ENCODE assay signal across 25 cellular contexts in the genomic region with DNA sequence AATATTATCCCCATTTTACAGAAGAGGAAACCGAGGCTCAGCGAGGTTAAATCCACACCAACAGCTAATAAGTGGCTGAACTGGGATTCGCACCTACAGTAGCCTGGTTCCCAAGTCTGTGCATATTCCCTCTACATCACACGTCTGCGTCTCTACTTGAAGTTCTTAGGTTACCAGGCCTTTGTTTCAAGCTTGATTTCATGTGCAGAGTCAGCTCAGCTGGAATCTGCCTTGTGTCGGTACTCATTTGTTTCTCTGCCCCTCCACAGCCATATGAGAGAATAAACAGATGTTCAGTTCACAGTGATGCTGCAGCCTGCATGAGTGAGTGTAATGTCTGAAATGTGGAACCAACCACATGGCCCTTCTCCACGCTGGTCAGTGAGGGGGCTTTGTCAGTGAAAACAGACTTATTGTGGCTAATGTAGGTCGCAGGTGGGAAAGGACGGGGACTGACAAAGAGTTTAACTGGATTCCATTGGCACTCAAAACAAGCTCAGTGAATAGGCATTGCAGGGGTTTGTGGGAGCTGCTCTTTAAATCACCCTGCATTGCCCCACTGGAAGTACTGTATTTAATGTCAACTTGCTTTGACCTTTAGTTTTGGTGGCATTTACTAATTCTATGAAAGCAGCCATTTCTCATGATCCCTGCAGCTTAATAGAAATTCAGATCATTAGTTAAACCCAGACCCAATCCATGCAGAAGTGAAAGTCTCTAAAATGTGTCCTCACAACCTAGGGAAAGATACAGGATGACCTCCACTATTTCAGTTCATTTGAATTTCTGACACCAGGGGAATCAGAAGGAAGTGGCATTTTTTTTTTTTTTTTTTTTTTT.
DNase-seq lines count a peak whose midpoint lies in the region; ATAC-seq and TF ChIP-seq lines count a peak whose summit lies in the region.
"Had no signal": no experiment of that assay in that cellular context is flagged by ENCODE, and none has a peak within 500 bp of the region (broad histone marks: within the 10 kb centered on the region; RNA-seq: fewer than 3 reads in every experiment).

No MANE protein-coding gene starts in this region.

- no peaks in the 10 kb centered on the region for H3K27me3 Mint-ChIP-seq in activated CD4-positive, alpha-beta T cell treated with anti-CD3 and anti-CD28 coated beads, Interleukin-2, amount 10 ng/mL, durations not matched to agents 7 days and 5 days
- H3K27me3 Mint-ChIP-seq: T-helper 17 cell had no signal

- no peaks in the 10 kb centered on the region for H3K9me3 Mint-ChIP-seq in activated CD4-positive, alpha-beta T cell treated with anti-CD3 and anti-CD28 coated beads, Interleukin-2, amount 10 ng/mL, durations not matched to agents 7 days and 5 days
- H3K9me3 Mint-ChIP-seq: stimulated activated naive CD8-positive, alpha-beta T cell treated with anti-CD3 and anti-CD28 coated beads, Interleukin-15, Interleukin-2, amounts not matched to agents 100 ng/mL and 50 ng/mL, for 24 hours had no signal

- no peaks in the 10 kb centered on the region for H3K36me3 Mint-ChIP-seq in activated CD4-positive, alpha-beta T cell treated with anti-CD3 and anti-CD28 coated beads, Interleukin-2, amount 10 ng/mL, durations not matched to agents 7 days and 5 days (ENCODE audit: low read depth)
- H3K36me3 Mint-ChIP-seq: activated naive CD8-positive, alpha-beta T cell; natural killer cell had no signal

- POLR2A ChIA-PET in activated CD4-positive, alpha-beta T cell treated with anti-CD3 and anti-CD28 coated beads, Interleukin-2, amount 10 ng/mL, durations not matched to agents 7 days and 5 days (lab: Charles Lee): no interaction called here

- no peak overlapping the region for H3K4me3 ChIP-seq in GM12865 (ENCODE audit: low read depth, low read length)
- H3K4me3 ChIP-seq: lower lobe of right lung, thyroid gland had no signal

- H3K4me3 Mint-ChIP-seq in activated CD4-positive, alpha-beta T cell treated with anti-CD3 and anti-CD28 coated beads, Interleukin-2, amount 10 ng/mL, durations not matched to agents 7 days and 5 days: no peak overlapping the region
- H3K4me3 Mint-ChIP-seq: activated CD8-positive, alpha-beta T cell treated with anti-CD3 and anti-CD28 coated beads, Interleukin-2, amount 10 ng/mL, durations not matched to agents 7 days and 5 days; activated naive CD8-positive, alpha-beta T cell; natural killer cell; stimulated activated naive CD8-positive, alpha-beta T cell treated with anti-CD3 and anti-CD28 coated beads, Interleukin-15, Interleukin-2, amounts not matched to agents 100 ng/mL and 50 ng/mL, for 24 hours; T-helper 17 cell had no signal

- CTCF ChIA-PET in activated CD4-positive, alpha-beta T cell treated with anti-CD3 and anti-CD28 coated beads, Interleukin-2, amount 10 ng/mL, durations not matched to agents 7 days and 5 days (lab: Charles Lee): interaction anchor here (0.7 kb wide), 1 partner anchor 118 kb away, joined by 4 read pairs; no protein-coding TSS in a partner anchor

- TF ChIP-seq CTCF in GM12865 (IDR thresholded peaks at IDR 0.05; ENCODE audit: insufficient read depth, low read depth, low read length, missing control alignments): no peak

- no peaks in the 10 kb centered on the region for H3K4me1 Mint-ChIP-seq in activated CD4-positive, alpha-beta T cell treated with anti-CD3 and anti-CD28 coated beads, Interleukin-2, amount 10 ng/mL, durations not matched to agents 7 days and 5 days
- H3K4me1 Mint-ChIP-seq: natural killer cell, T-helper 17 cell had no signal

- ATAC-seq in GM21786 (IDR thresholded peaks at IDR 0.05; ENCODE audit: unreplicated experiment) (peak; percentile 45), GM21528 (IDR thresholded peaks at IDR 0.05; ENCODE audit: low FRiP score, unreplicated experiment) (no peak), GM18870 (IDR thresholded peaks at IDR 0.05; ENCODE audit: unreplicated experiment) (no peak), GM18519 (IDR thresholded peaks at IDR 0.05; ENCODE audit: low FRiP score, unreplicated experiment) (no peak)
- ATAC-seq: activated CD8-positive, alpha-beta T cell treated with anti-CD3 and anti-CD28 coated beads, Interleukin-2, amount 10 ng/mL, durations not matched to agents 7 days and 5 days; lower lobe of right lung; natural killer cell; T-helper 17 cell had no signal

- peak; percentile 19 for DNase-seq in GM12865 (ENCODE audit: low read depth)
- peak; percentile 72 for DNase-seq in NCI-H2171 treated with DMSO at 0.1 percent for 48 hours (lab: John Stamatoyannopoulos, UW)
- DNase-seq in left kidney (ENCODE audit: low read depth, low spot score): peak; percentile 49
- no peak for DNase-seq in activated CD4-positive, alpha-beta T cell treated with anti-CD3 and anti-CD28 coated beads, Interleukin-2, amount 10 ng/mL, durations not matched to agents 7 days and 5 days
- DNase-seq: activated CD8-positive, alpha-beta T cell treated with anti-CD3 and anti-CD28 coated beads, Interleukin-2, amount 10 ng/mL, durations not matched to agents 7 days and 5 days; activated effector memory CD4-positive, alpha-beta T cell treated with Interleukin-2 at 50 U/mL for 16 hours; activated T-cell treated with anti-CD3 and anti-CD28 coated beads for 4 hours; anterior cingulate cortex; effector CD4-positive, alpha-beta T cell; HCEC 1CT; kidney; lower lobe of right lung; natural killer cell; NCI-H1048; NCI-H187; NCI-H345; NCI-H82; T-helper 17 cell; thyroid gland had no signal

- H3K27ac Mint-ChIP-seq in activated CD4-positive, alpha-beta T cell treated with anti-CD3 and anti-CD28 coated beads, Interleukin-2, amount 10 ng/mL, durations not matched to agents 7 days and 5 days: no peak overlapping the region
- H3K27ac Mint-ChIP-seq: activated CD8-positive, alpha-beta T cell treated with anti-CD3 and anti-CD28 coated beads, Interleukin-2, amount 10 ng/mL, durations not matched to agents 7 days and 5 days; activated naive CD8-positive, alpha-beta T cell; natural killer cell; stimulated activated naive CD8-positive, alpha-beta T cell treated with anti-CD3 and anti-CD28 coated beads, Interleukin-15, Interleukin-2, amounts not matched to agents 100 ng/mL and 50 ng/mL, for 24 hours; T-helper 17 cell had no signal
